In genomic region chr3:189766416-189766815, GRCh38 we compare ENCODE assay signal across 1 cellular context.
TF ChIP-seq lines count a peak whose summit lies in the region.

No MANE protein-coding gene starts in this region.

TF ChIP-seq in IMR-90, 13 proteins besides CTCF, POLR2A, EP300 and RAD21:
- TF ChIP-seq, protein P1, sequence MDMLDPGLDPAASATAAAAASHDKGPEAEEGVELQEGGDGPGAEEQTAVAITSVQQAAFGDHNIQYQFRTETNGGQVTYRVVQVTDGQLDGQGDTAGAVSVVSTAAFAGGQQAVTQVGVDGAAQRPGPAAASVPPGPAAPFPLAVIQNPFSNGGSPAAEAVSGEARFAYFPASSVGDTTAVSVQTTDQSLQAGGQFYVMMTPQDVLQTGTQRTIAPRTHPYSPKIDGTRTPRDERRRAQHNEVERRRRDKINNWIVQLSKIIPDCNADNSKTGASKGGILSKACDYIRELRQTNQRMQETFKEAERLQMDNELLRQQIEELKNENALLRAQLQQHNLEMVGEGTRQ (IDR thresholded peaks at IDR 0.05; ENCODE audit: low read depth, low read length) = no peak
- no peak for TF ChIP-seq NFE2L2 (IDR thresholded peaks at IDR 0.05; ENCODE audit: low read depth, low read length)
- TF ChIP-seq FOS (IDR thresholded peaks at IDR 0.05; ENCODE audit: low read depth, low read length) = no peak
- TF ChIP-seq RCOR1 (IDR thresholded peaks at IDR 0.05; ENCODE audit: insufficient replicate concordance, low read length) = no peak
